14 cellular contexts compared by ENCODE assay signal in the genomic region with DNA sequence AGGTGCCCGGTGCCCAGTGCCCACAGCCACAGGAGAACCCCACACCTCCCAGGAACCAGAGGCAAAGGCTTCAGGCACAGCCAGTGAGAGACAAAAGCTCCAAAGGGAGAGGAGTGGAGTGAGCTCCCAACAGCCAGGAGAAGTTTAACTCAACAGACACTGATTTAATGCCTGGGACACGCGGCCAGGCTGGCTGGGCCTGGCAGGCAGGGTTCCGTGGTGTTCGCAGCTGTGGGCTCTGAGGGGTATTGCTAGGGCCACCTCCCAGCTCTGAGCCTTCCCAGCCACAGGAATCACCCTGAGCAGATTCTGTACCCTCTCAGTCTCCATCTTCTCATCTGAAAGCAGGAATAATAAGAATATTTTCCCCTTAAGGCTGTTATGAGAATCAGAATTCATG.
DNase-seq lines count a peak whose midpoint lies in the region; TF ChIP-seq lines count a peak whose summit lies in the region.
"Had no signal": no experiment of that assay in that cellular context is flagged by ENCODE, and none has a peak within 500 bp of the region (broad histone marks: within the 10 kb centered on the region; RNA-seq: fewer than 3 reads in every experiment).

No MANE protein-coding gene starts in this region.

- H3K27ac ChIP-seq in breast epithelium (peak overlapping the region; percentile 50 to 52), mammary epithelial cell (ENCODE audit: insufficient read depth, low read depth, low read length) (no peak overlapping the region), ovary (peak overlapping the region; percentile 23 to 31), suprapubic skin (peak overlapping the region; percentile 64)
- H3K27ac ChIP-seq: 22Rv1, GM23248 had no signal

- TF ChIP-seq EP300 in ovary (IDR thresholded peaks at IDR 0.05) (no peak), suprapubic skin (IDR thresholded peaks at IDR 0.05) (no peak)

- intact Hi-C loops in breast epithelium (cut with DNase I; ENCODE audit: low total_unique reads) (no loop called here), mammary epithelial cell (cut with micrococcal nuclease) (no loop called here), ovary (cut with DNase I) (loop anchor here in 1 of 4 donors (5.0 kb wide), 1 partner anchor 813 kb away; no protein-coding TSS in a partner anchor)

- no peak for DNase-seq in breast epithelium (ENCODE audit: low spot score in 2 of 2)
- no peak for DNase-seq in mammary epithelial cell
- DNase-seq in ovary: no peak
- DNase-seq in suprapubic skin (ENCODE audit: low spot score in 2 of 2): no peak
- DNase-seq in mucosa of gallbladder (ENCODE audit: low spot score): no peak
- no peak for DNase-seq in DMS79 (lab: John Stamatoyannopoulos, UW)
- no peak for DNase-seq in dedifferentiated amniotic fluid mesenchymal stem cell (ENCODE audit: extremely low spot score)
- no peak for DNase-seq in activated CD4-positive, CD25-positive, alpha-beta regulatory T cell (lab: John Stamatoyannopoulos, UW)
- DNase-seq: Caco-2; CD8-positive, alpha-beta memory T cell; GM23248; H9; IMR-90 had no signal

- H3K4me1 ChIP-seq in breast epithelium: no peaks in the 10 kb centered on the region
- H3K4me1 ChIP-seq in mammary epithelial cell (ENCODE audit: insufficient read depth, low read length): no peaks in the 10 kb centered on the region
- H3K4me1 ChIP-seq in ovary (ENCODE audit: insufficient read depth): peaks cover 24% of the 10 kb centered on the region
- peaks cover 31% of the 10 kb centered on the region for H3K4me1 ChIP-seq in suprapubic skin
- H3K4me1 ChIP-seq: Caco-2 had no signal

- H2AFZ ChIP-seq in mammary epithelial cell (ENCODE audit: low read depth, low read length): no peak overlapping the region
- H2AFZ ChIP-seq: GM23248 had no signal

- no peaks in the 10 kb centered on the region for H3K9me3 ChIP-seq in breast epithelium
- H3K9me3 ChIP-seq in mammary epithelial cell (replicated peaks; ENCODE audit: insufficient read depth, low read length): peaks cover 7% of the 10 kb centered on the region
- H3K9me3 ChIP-seq in ovary: no peaks in the 10 kb centered on the region
- no peaks in the 10 kb centered on the region for H3K9me3 ChIP-seq in suprapubic skin
- H3K9me3 ChIP-seq: Caco-2 had no signal

- TF ChIP-seq CTCF in breast epithelium (IDR thresholded peaks at IDR 0.05) (no peak), mammary epithelial cell (conservative IDR thresholded peaks at IDR 0.05 in 1 of 2, IDR thresholded peaks at IDR 0.05 in 1 of 2; ENCODE audit: extremely low read depth in 1 of 2, insufficient read depth in 1 of 2, low read depth in 1 of 2, low read length in 2 of 2) (no peak), ovary (IDR thresholded peaks at IDR 0.05) (no peak), suprapubic skin (IDR thresholded peaks at IDR 0.05) (no peak)

- no TSS peak for BruUV-seq in mammary epithelial cell (replicated peaks; lab: Mats Ljungman, UMichigan)

- in situ Hi-C loops in mammary epithelial cell (cut with MboI; ENCODE audit: low sequenced_read_pairs in 2 of 2): no loop called here

- 78% methylated on average over 5 of the region's 5 CpGs for WGBS in mammary epithelial cell (ENCODE audit: low coverage, missing lambda C conversion rate)
- 63 to 75% (median 64%) methylated on average over 5 of the region's 5 CpGs for WGBS in ovary, 3 donors
- WGBS in suprapubic skin: 77% methylated on average over 5 of the region's 5 CpGs

- peaks cover 0 to 46% of the 10 kb centered on the region in 2 donors for H3K27me3 ChIP-seq in breast epithelium
- no peaks in the 10 kb centered on the region for H3K27me3 ChIP-seq in mammary epithelial cell (ENCODE audit: insufficient read depth, low read length)
- no peaks in the 10 kb centered on the region for H3K27me3 ChIP-seq in ovary
- peaks cover 58% of the 10 kb centered on the region for H3K27me3 ChIP-seq in suprapubic skin

- CTCF ChIA-PET in mammary epithelial cell (lab: Charles Lee; ENCODE audit: low non-redundant PET): no interaction called here

- no peak overlapping the region for H3K4me3 ChIP-seq in breast epithelium
- no peak overlapping the region for H3K4me3 ChIP-seq in mammary epithelial cell (replicated peaks in 1 of 3; ENCODE audit: insufficient read depth in 1 of 3, low read depth in 2 of 3, low read length in 3 of 3)
- H3K4me3 ChIP-seq in ovary: no peak overlapping the region
- no peak overlapping the region for H3K4me3 ChIP-seq in suprapubic skin
- H3K4me3 ChIP-seq: GM23248 had no signal

- no peaks in the 10 kb centered on the region for H3K79me2 ChIP-seq in mammary epithelial cell (ENCODE audit: insufficient read depth, low read length)

- H3K36me3 ChIP-seq in breast epithelium (no peaks in the 10 kb centered on the region), mammary epithelial cell (ENCODE audit: insufficient read depth, low read length) (no peaks in the 10 kb centered on the region), ovary (no peaks in the 10 kb centered on the region), suprapubic skin (no peaks in the 10 kb centered on the region)

- dilution Hi-C loops in mammary epithelial cell (cut with HindIII; ENCODE audit: low sequenced_read_pairs): no loop called here

- H3K9ac ChIP-seq in mammary epithelial cell (ENCODE audit: insufficient read depth, low read length): no peak overlapping the region
- H3K9ac ChIP-seq: GM23248 had no signal

- TF ChIP-seq POLR2A in breast epithelium (IDR thresholded peaks at IDR 0.05): no peak
- TF ChIP-seq POLR2A in ovary (IDR thresholded peaks at IDR 0.05): no peak
- TF ChIP-seq POLR2A in suprapubic skin (IDR thresholded peaks at IDR 0.05): no peak

- no peaks in the 10 kb centered on the region for H4K20me1 ChIP-seq in mammary epithelial cell (ENCODE audit: insufficient read depth, low read length)

- no peak overlapping the region for H3K4me2 ChIP-seq in mammary epithelial cell (ENCODE audit: insufficient read depth, low read depth, low read length)
